In genomic region chr2:8692783-8693768, GRCh38 we compare ENCODE assay signal across 8 cellular contexts. TPM values are rescaled to one million over a fixed set of nuclear protein-coding genes. Genes with fewer than 3 reads are reported as not detected.
DNase-seq lines count a peak whose midpoint lies in the region; ATAC-seq and TF ChIP-seq lines count a peak whose summit lies in the region.
"Had no signal": no experiment of that assay in that cellular context is flagged by ENCODE, and none has a peak within 500 bp of the region (broad histone marks: within the 10 kb centered on the region; RNA-seq: fewer than 3 reads in every experiment).

No MANE protein-coding gene starts in this region.

- H2AK5ac ChIP-seq in H9 (ENCODE audit: insufficient read length, low read length): no peak overlapping the region

- H3K4me3 Mint-ChIP-seq in H9: peak overlapping the region in 1 of 2 experiments; percentile 49; a peak in 2 of 5 replicates

- no peaks in the 10 kb centered on the region for H4K20me1 ChIP-seq in H9 (ENCODE audit: control insufficient read depth, insufficient read depth, insufficient read length)

- H3K23ac ChIP-seq in H9 (ENCODE audit: insufficient read length, low read depth, low read length): no peak overlapping the region

- H3K9ac ChIP-seq in H9 (ENCODE audit: extremely low read depth, insufficient read length, low read length) (no peak overlapping the region), mucosa of stomach (ENCODE audit: low read length) (no peak overlapping the region)

- peak; percentile 72 for DNase-seq in H9
- no peak for DNase-seq in epithelial cell of proximal tubule (ENCODE audit: low read depth)
- DNase-seq in NCI-H1694 (lab: John Stamatoyannopoulos, UW): no peak

- H2BK15ac ChIP-seq in H9 (ENCODE audit: low read depth, low read length): no peak overlapping the region

- H3K4me1 Mint-ChIP-seq in H9: peaks cover 0 to 4% of the 10 kb centered on the region in 2 experiments; a peak in 2 of 4 replicates

- H3K27ac Mint-ChIP-seq in H9: no peak overlapping the region; a peak in 1 of 7 replicates

- peaks cover 4% of the 10 kb centered on the region; the same call in 1 of the 2 replicates for H3K27me3 Mint-ChIP-seq in H9 (ENCODE audit: low read depth)

- no peaks in the 10 kb centered on the region for H3K79me1 ChIP-seq in H9 (ENCODE audit: insufficient read depth, low read depth, low read length, poor library complexity, severe bottlenecking)

- TF ChIP-seq CTCF in H9 (conservative IDR thresholded peaks at IDR 0.05) (peak; percentile 91), epithelial cell of proximal tubule (conservative IDR thresholded peaks at IDR 0.05; ENCODE audit: low read depth, low read length) (peak; percentile 81)

- no CpG with 5 or more reads among the region's 37 CpGs for WGBS in H9 (ENCODE audit: extremely low coverage, insufficient read length, low lambda C conversion rate)

- H3K27ac ChIP-seq in H9 (ENCODE audit: insufficient read length, low read depth, low read length): no peak overlapping the region
- H3K27ac ChIP-seq: skin epidermis had no signal

- H3K4ac ChIP-seq in H9 (ENCODE audit: low read depth, low read length): no peak overlapping the region

- peak; percentile 91 for ATAC-seq in SK-N-SH treated with all-trans-retinoic acid at 6 μM for 48 hours
- ATAC-seq in HG02981 (IDR thresholded peaks at IDR 0.05; ENCODE audit: unreplicated experiment): no peak
- ATAC-seq in HG02610 (IDR thresholded peaks at IDR 0.05; ENCODE audit: unreplicated experiment): no peak

- H3K36me3 ChIP-seq in mucosa of stomach (ENCODE audit: control insufficient read depth, insufficient read depth, low read length): no peaks in the 10 kb centered on the region

- no peak overlapping the region for H2BK5ac ChIP-seq in H9 (ENCODE audit: insufficient read length, low read length)

- peaks cover 3 to 7% of the 10 kb centered on the region in 2 experiments; a peak in 3 of 5 replicates for H3K9me3 Mint-ChIP-seq in H9

- H4K8ac ChIP-seq in H9 (replicated peaks; ENCODE audit: insufficient read length, low read depth, low read length): no peak overlapping the region

- no peak overlapping the region for H2AFZ ChIP-seq in H9 (ENCODE audit: low read length)

- no peak overlapping the region for H3K18ac ChIP-seq in H9 (ENCODE audit: insufficient read length, low read depth, low read length)

- H3K4me1 ChIP-seq in H9 (ENCODE audit: insufficient read depth, low read length): no peaks in the 10 kb centered on the region
- H3K4me1 ChIP-seq in mucosa of stomach (ENCODE audit: control insufficient read depth, insufficient read depth, low read length): peaks cover 7% of the 10 kb centered on the region

- H3K56ac ChIP-seq in H9 (ENCODE audit: insufficient read length, low read depth, low read length): no peak overlapping the region

- no peak overlapping the region for H2BK120ac ChIP-seq in H9 (ENCODE audit: low read depth, low read length, poor library complexity, severe bottlenecking)

- H3K27me3 ChIP-seq in H9 (ENCODE audit: insufficient read depth, low read length) (no peaks in the 10 kb centered on the region), mucosa of stomach (ENCODE audit: control insufficient read depth, insufficient read depth, low read length) (peaks cover 9% of the 10 kb centered on the region)

- H3K79me2 ChIP-seq in H9 (ENCODE audit: insufficient read depth, low read length): no peaks in the 10 kb centered on the region

- H3K36me3 Mint-ChIP-seq in H9 (ENCODE audit: insufficient read depth in 1 of 3, low read depth in 3 of 3): no peaks in the 10 kb centered on the region; a peak in 1 of 7 replicates

- H2BK12ac ChIP-seq in H9 (ENCODE audit: insufficient read length, low read depth, low read length): no peak overlapping the region

- H3K4me3 ChIP-seq in epithelial cell of proximal tubule (ENCODE audit: low read depth, low read length) (peak overlapping the region; percentile 51), mucosa of stomach (ENCODE audit: low read length) (peak overlapping the region; percentile 31)

- H3K23me2 ChIP-seq in H9 (ENCODE audit: insufficient read length, low read depth, low read length, poor library complexity, severe bottlenecking): no peaks in the 10 kb centered on the region

- peak overlapping the region; percentile 45 for H3K4me2 ChIP-seq in H9 (ENCODE audit: insufficient read depth, insufficient read length, low read length)

- H4K5ac ChIP-seq in H9 (ENCODE audit: insufficient read length, low read depth, low read length): no peak overlapping the region

- no peak overlapping the region for H3T11ph ChIP-seq in H9 (ENCODE audit: low read length)

- H3K14ac ChIP-seq in H9 (ENCODE audit: insufficient read depth, low read length): no peak overlapping the region

- H2BK20ac ChIP-seq in H9 (ENCODE audit: low read depth, low read length, poor library complexity, severe bottlenecking): no peak overlapping the region

- H3K9me3 ChIP-seq in H9 (ENCODE audit: control insufficient read depth, low read depth, low read length): no peaks in the 10 kb centered on the region
- no peaks in the 10 kb centered on the region for H3K9me3 ChIP-seq in mucosa of stomach (ENCODE audit: control insufficient read depth, low read length)

- H4K91ac ChIP-seq in H9 (ENCODE audit: insufficient read length, low read depth, low read length): no peak overlapping the region

TF ChIP-seq in SK-N-SH treated with all-trans-retinoic acid at 6 μM for 48 hours, 23 proteins besides CTCF, POLR2A, EP300 and RAD21:
- no peak for TF ChIP-seq CSDC2 (CRISPR knock-in tag; IDR thresholded peaks at IDR 0.05)
- no peak for TF ChIP-seq TOX (CRISPR knock-in tag; IDR thresholded peaks at IDR 0.05; ENCODE audit: borderline replicate concordance)
- TF ChIP-seq ISL1 (CRISPR knock-in tag; IDR thresholded peaks at IDR 0.05): no peak
- TF ChIP-seq, protein P1, sequence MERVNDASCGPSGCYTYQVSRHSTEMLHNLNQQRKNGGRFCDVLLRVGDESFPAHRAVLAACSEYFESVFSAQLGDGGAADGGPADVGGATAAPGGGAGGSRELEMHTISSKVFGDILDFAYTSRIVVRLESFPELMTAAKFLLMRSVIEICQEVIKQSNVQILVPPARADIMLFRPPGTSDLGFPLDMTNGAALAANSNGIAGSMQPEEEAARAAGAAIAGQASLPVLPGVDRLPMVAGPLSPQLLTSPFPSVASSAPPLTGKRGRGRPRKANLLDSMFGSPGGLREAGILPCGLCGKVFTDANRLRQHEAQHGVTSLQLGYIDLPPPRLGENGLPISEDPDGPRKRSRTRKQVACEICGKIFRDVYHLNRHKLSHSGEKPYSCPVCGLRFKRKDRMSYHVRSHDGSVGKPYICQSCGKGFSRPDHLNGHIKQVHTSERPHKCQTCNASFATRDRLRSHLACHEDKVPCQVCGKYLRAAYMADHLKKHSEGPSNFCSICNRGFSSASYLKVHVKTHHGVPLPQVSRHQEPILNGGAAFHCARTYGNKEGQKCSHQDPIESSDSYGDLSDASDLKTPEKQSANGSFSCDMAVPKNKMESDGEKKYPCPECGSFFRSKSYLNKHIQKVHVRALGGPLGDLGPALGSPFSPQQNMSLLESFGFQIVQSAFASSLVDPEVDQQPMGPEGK (CRISPR knock-in tag; IDR thresholded peaks at IDR 0.05; ENCODE audit: borderline replicate concordance): no peak
- no peak for TF ChIP-seq ARNTL (CRISPR knock-in tag; IDR thresholded peaks at IDR 0.05; ENCODE audit: borderline replicate concordance, low read depth)
- TF ChIP-seq TCF4 (CRISPR knock-in tag; IDR thresholded peaks at IDR 0.05; ENCODE audit: borderline replicate concordance): no peak
- TF ChIP-seq CSRNP3 (CRISPR knock-in tag; IDR thresholded peaks at IDR 0.05): no peak
- no peak for TF ChIP-seq ZC3H10 (CRISPR knock-in tag; IDR thresholded peaks at IDR 0.05)
- TF ChIP-seq SNAI2 (CRISPR knock-in tag; IDR thresholded peaks at IDR 0.05): no peak
- no peak for TF ChIP-seq ZFP30 (CRISPR knock-in tag; IDR thresholded peaks at IDR 0.05)
- no peak for TF ChIP-seq ESRRG (CRISPR knock-in tag; IDR thresholded peaks at IDR 0.05)
- TF ChIP-seq ZFP3 (CRISPR knock-in tag; IDR thresholded peaks at IDR 0.05): no peak

RNA-seq across cellular contexts. Expression of gene ID2, which starts 11.2 kb away (rescaled TPM):
- total RNA-seq in H9 (2021) (48.0 and 48.6 TPM in 2 replicates), epithelial cell of proximal tubule (7.1 and 28.3 TPM in 2 replicates)
